Comparison of ENCODE assay signal across 1 cellular context in the genomic region with DNA sequence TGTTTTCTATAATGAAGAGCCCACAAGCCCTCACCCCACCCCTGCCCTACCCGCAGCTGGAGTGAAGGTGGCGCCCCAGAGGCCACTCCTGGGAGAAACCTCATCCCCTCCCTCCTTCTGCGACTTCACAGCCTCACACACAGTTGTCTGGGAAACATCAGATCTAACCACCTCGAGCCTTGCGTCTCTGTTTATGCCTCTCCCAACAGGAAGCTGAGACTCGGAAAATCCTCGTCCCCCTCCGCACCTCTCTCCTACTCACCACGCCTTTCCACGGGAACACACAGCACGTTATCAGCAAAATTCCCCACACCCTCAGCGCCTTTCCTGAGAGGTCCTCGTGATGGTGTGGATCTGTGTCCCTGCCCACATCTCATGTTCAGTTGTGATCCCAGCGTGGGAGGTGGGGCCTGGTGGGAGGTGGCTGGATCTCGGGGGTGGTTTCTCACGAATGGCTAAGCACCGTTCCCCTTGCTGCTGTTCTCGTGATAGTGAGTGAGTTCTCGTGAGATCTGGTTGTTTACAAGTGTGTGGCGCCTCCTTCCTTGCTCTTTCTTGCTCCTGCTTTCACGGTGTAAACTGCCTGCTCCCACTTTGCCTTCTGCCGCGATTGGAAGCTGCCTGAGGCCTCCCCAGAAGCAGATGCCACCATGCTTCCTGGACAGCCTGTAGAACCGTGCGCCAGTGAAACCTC.
TF ChIP-seq lines count a peak whose summit lies in the region.

No MANE protein-coding gene starts in this region.

TF ChIP-seq in K562, 482 proteins besides CTCF, POLR2A, EP300 and RAD21 (continues in another document):
- TF ChIP-seq TCF7L2 (IDR thresholded peaks at IDR 0.05; ENCODE audit: low read depth, low read length): no peak
- peak; percentile 55; the same call in 1 of the 2 replicates for TF ChIP-seq SUPT5H (IDR thresholded peaks at IDR 0.05)
- TF ChIP-seq JUN (IDR thresholded peaks at IDR 0.05; ENCODE audit: borderline replicate concordance, low read depth, low read length): no peak
- no peak for TF ChIP-seq JUN (CRISPR knock-in tag; IDR thresholded peaks at IDR 0.05; ENCODE audit: borderline replicate concordance)
- TF ChIP-seq RFX1 (IDR thresholded peaks at IDR 0.05): peak; percentile 52
- TF ChIP-seq, protein P1, sequence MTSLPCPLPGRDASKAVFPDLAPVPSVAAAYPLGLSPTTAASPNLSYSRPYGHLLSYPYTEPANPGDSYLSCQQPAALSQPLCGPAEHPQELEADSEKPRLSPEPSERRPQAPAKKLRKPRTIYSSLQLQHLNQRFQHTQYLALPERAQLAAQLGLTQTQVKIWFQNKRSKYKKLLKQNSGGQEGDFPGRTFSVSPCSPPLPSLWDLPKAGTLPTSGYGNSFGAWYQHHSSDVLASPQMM (CRISPR knock-in tag; IDR thresholded peaks at IDR 0.05): no peak
- no peak for TF ChIP-seq ZNF24 (IDR thresholded peaks at IDR 0.05)
- TF ChIP-seq JUND (IDR thresholded peaks at IDR 0.05; ENCODE audit: borderline replicate concordance, low read depth, low read length): no peak
- peak; percentile 57; the same call in 2 of the 3 replicates for TF ChIP-seq JUND (tag; IDR thresholded peaks at IDR 0.05; ENCODE audit: borderline replicate concordance, low read depth, low read length)
- TF ChIP-seq PPARD (CRISPR knock-in tag; IDR thresholded peaks at IDR 0.05): no peak
- no peak for TF ChIP-seq PHF20 (IDR thresholded peaks at IDR 0.05; ENCODE audit: partially characterized antibody)
- TF ChIP-seq, protein P2, sequence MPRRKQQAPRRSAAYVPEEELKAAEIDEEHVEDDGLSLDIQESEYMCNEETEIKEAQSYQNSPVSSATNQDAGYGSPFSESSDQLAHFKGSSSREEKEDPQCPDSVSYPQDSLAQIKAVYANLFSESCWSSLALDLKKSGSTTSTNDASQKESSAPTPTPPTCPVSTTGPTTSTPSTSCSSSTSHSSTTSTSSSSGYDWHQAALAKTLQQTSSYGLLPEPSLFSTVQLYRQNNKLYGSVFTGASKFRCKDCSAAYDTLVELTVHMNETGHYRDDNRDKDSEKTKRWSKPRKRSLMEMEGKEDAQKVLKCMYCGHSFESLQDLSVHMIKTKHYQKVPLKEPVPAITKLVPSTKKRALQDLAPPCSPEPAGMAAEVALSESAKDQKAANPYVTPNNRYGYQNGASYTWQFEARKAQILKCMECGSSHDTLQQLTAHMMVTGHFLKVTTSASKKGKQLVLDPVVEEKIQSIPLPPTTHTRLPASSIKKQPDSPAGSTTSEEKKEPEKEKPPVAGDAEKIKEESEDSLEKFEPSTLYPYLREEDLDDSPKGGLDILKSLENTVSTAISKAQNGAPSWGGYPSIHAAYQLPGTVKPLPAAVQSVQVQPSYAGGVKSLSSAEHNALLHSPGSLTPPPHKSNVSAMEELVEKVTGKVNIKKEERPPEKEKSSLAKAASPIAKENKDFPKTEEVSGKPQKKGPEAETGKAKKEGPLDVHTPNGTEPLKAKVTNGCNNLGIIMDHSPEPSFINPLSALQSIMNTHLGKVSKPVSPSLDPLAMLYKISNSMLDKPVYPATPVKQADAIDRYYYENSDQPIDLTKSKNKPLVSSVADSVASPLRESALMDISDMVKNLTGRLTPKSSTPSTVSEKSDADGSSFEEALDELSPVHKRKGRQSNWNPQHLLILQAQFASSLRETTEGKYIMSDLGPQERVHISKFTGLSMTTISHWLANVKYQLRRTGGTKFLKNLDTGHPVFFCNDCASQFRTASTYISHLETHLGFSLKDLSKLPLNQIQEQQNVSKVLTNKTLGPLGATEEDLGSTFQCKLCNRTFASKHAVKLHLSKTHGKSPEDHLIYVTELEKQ (CRISPR knock-in tag; IDR thresholded peaks at IDR 0.05): no peak
- peak; percentile 57 for TF ChIP-seq CXXC5 (CRISPR knock-in tag; IDR thresholded peaks at IDR 0.05)
- TF ChIP-seq ZNF146 (CRISPR knock-in tag; IDR thresholded peaks at IDR 0.05; ENCODE audit: unreplicated experiment): no peak
- TF ChIP-seq, protein P3, sequence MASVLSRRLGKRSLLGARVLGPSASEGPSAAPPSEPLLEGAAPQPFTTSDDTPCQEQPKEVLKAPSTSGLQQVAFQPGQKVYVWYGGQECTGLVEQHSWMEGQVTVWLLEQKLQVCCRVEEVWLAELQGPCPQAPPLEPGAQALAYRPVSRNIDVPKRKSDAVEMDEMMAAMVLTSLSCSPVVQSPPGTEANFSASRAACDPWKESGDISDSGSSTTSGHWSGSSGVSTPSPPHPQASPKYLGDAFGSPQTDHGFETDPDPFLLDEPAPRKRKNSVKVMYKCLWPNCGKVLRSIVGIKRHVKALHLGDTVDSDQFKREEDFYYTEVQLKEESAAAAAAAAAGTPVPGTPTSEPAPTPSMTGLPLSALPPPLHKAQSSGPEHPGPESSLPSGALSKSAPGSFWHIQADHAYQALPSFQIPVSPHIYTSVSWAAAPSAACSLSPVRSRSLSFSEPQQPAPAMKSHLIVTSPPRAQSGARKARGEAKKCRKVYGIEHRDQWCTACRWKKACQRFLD (CRISPR knock-in tag; IDR thresholded peaks at IDR 0.05): no peak
- TF ChIP-seq, protein P4, sequence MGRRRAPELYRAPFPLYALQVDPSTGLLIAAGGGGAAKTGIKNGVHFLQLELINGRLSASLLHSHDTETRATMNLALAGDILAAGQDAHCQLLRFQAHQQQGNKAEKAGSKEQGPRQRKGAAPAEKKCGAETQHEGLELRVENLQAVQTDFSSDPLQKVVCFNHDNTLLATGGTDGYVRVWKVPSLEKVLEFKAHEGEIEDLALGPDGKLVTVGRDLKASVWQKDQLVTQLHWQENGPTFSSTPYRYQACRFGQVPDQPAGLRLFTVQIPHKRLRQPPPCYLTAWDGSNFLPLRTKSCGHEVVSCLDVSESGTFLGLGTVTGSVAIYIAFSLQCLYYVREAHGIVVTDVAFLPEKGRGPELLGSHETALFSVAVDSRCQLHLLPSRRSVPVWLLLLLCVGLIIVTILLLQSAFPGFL (CRISPR knock-in tag; IDR thresholded peaks at IDR 0.05): peak; percentile 77; the same call in 1 of the 2 replicates
- TF ChIP-seq ZFPM2 (CRISPR knock-in tag; IDR thresholded peaks at IDR 0.05): no peak
- no peak for TF ChIP-seq MTA1 (IDR thresholded peaks at IDR 0.05; ENCODE audit: borderline replicate concordance)
- no peak for TF ChIP-seq TAF15 (IDR thresholded peaks at IDR 0.05; ENCODE audit: low read depth, low read length)
- TF ChIP-seq, protein P5, sequence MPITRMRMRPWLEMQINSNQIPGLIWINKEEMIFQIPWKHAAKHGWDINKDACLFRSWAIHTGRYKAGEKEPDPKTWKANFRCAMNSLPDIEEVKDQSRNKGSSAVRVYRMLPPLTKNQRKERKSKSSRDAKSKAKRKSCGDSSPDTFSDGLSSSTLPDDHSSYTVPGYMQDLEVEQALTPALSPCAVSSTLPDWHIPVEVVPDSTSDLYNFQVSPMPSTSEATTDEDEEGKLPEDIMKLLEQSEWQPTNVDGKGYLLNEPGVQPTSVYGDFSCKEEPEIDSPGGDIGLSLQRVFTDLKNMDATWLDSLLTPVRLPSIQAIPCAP (CRISPR knock-in tag; IDR thresholded peaks at IDR 0.05; ENCODE audit: borderline replicate concordance): no peak
- TF ChIP-seq, protein P6, sequence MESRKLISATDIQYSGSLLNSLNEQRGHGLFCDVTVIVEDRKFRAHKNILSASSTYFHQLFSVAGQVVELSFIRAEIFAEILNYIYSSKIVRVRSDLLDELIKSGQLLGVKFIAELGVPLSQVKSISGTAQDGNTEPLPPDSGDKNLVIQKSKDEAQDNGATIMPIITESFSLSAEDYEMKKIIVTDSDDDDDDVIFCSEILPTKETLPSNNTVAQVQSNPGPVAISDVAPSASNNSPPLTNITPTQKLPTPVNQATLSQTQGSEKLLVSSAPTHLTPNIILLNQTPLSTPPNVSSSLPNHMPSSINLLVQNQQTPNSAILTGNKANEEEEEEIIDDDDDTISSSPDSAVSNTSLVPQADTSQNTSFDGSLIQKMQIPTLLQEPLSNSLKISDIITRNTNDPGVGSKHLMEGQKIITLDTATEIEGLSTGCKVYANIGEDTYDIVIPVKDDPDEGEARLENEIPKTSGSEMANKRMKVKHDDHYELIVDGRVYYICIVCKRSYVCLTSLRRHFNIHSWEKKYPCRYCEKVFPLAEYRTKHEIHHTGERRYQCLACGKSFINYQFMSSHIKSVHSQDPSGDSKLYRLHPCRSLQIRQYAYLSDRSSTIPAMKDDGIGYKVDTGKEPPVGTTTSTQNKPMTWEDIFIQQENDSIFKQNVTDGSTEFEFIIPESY (CRISPR knock-in tag; IDR thresholded peaks at IDR 0.05): no peak
- no peak for TF ChIP-seq PCBP1 (IDR thresholded peaks at IDR 0.05; ENCODE audit: low read depth, low read length, poor library complexity, severe bottlenecking)
- TF ChIP-seq ARHGAP35 (IDR thresholded peaks at IDR 0.05; ENCODE audit: partially characterized antibody): peak; percentile 92
- peak; percentile 68; the same call in 1 of the 2 replicates for TF ChIP-seq HDAC2 (IDR thresholded peaks at IDR 0.05)
- no peak for TF ChIP-seq SP2 (IDR thresholded peaks at IDR 0.05; ENCODE audit: extremely low read depth, low read depth, low read length, poor library complexity, severe bottlenecking)
- TF ChIP-seq PYGO2 (tag; IDR thresholded peaks at IDR 0.05): 0 out of 2 replicates have a peak, but pooled peaks have one; percentile 28
- TF ChIP-seq U2AF1 (optimal IDR thresholded peaks at IDR 0.05; ENCODE audit: low read depth, low read length): no peak
- TF ChIP-seq GABPB1 (CRISPR knock-in tag; IDR thresholded peaks at IDR 0.05): peak; percentile 69; the same call in 1 of the 2 replicates
- TF ChIP-seq LCOR (CRISPR knock-in tag; IDR thresholded peaks at IDR 0.05): peak; percentile 96
- TF ChIP-seq, protein P7, sequence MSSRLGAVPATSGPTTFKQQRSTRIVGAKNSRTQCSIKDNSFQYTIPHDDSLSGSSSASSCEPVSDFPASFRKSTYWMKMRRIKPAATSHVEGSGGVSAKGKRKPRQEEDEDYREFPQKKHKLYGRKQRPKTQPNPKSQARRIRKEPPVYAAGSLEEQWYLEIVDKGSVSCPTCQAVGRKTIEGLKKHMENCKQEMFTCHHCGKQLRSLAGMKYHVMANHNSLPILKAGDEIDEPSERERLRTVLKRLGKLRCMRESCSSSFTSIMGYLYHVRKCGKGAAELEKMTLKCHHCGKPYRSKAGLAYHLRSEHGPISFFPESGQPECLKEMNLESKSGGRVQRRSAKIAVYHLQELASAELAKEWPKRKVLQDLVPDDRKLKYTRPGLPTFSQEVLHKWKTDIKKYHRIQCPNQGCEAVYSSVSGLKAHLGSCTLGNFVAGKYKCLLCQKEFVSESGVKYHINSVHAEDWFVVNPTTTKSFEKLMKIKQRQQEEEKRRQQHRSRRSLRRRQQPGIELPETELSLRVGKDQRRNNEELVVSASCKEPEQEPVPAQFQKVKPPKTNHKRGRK (tag; IDR thresholded peaks at IDR 0.05): no peak
- TF ChIP-seq RBM17 (IDR thresholded peaks at IDR 0.05; ENCODE audit: borderline replicate concordance, low read depth, low read length): no peak
- no peak for TF ChIP-seq XRCC4 (IDR thresholded peaks at IDR 0.05; ENCODE audit: extremely low read depth, insufficient read depth, insufficient read length)
- TF ChIP-seq, protein P8, sequence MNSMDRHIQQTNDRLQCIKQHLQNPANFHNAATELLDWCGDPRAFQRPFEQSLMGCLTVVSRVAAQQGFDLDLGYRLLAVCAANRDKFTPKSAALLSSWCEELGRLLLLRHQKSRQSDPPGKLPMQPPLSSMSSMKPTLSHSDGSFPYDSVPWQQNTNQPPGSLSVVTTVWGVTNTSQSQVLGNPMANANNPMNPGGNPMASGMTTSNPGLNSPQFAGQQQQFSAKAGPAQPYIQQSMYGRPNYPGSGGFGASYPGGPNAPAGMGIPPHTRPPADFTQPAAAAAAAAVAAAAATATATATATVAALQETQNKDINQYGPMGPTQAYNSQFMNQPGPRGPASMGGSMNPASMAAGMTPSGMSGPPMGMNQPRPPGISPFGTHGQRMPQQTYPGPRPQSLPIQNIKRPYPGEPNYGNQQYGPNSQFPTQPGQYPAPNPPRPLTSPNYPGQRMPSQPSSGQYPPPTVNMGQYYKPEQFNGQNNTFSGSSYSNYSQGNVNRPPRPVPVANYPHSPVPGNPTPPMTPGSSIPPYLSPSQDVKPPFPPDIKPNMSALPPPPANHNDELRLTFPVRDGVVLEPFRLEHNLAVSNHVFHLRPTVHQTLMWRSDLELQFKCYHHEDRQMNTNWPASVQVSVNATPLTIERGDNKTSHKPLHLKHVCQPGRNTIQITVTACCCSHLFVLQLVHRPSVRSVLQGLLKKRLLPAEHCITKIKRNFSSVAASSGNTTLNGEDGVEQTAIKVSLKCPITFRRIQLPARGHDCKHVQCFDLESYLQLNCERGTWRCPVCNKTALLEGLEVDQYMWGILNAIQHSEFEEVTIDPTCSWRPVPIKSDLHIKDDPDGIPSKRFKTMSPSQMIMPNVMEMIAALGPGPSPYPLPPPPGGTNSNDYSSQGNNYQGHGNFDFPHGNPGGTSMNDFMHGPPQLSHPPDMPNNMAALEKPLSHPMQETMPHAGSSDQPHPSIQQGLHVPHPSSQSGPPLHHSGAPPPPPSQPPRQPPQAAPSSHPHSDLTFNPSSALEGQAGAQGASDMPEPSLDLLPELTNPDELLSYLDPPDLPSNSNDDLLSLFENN (IDR thresholded peaks at IDR 0.05; ENCODE audit: low read depth in 2 of 2, low read length in 2 of 2): no peak
- no peak for TF ChIP-seq HSF4 (CRISPR knock-in tag; IDR thresholded peaks at IDR 0.05; ENCODE audit: borderline replicate concordance)
- no peak for TF ChIP-seq TBL1XR1 (IDR thresholded peaks at IDR 0.05; ENCODE audit: low read length in 2 of 2)
- TF ChIP-seq ZKSCAN3 (CRISPR knock-in tag; IDR thresholded peaks at IDR 0.05): no peak
- TF ChIP-seq, protein P9, sequence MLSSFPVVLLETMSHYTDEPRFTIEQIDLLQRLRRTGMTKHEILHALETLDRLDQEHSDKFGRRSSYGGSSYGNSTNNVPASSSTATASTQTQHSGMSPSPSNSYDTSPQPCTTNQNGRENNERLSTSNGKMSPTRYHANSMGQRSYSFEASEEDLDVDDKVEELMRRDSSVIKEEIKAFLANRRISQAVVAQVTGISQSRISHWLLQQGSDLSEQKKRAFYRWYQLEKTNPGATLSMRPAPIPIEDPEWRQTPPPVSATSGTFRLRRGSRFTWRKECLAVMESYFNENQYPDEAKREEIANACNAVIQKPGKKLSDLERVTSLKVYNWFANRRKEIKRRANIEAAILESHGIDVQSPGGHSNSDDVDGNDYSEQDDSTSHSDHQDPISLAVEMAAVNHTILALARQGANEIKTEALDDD (IDR thresholded peaks at IDR 0.05): peak; percentile 35; the same call in 1 of the 2 replicates
- no peak for TF ChIP-seq SRSF7 (optimal IDR thresholded peaks at IDR 0.05; ENCODE audit: low read depth, low read length)
- TF ChIP-seq E2F3 (CRISPR knock-in tag; IDR thresholded peaks at IDR 0.05): no peak
- TF ChIP-seq ZNF384 (IDR thresholded peaks at IDR 0.05; ENCODE audit: low read depth, low read length): 0 out of 2 replicates have a peak, but pooled peaks have one; percentile 17
- peak; percentile 92 for TF ChIP-seq RBM25 (IDR thresholded peaks at IDR 0.05; ENCODE audit: low read depth, low read length, severe bottlenecking)
- TF ChIP-seq DPF2 (IDR thresholded peaks at IDR 0.05): peak; percentile 39; the same call in 1 of the 2 replicates
